ENCODE assay signal across 29 cellular contexts in the genomic region with DNA sequence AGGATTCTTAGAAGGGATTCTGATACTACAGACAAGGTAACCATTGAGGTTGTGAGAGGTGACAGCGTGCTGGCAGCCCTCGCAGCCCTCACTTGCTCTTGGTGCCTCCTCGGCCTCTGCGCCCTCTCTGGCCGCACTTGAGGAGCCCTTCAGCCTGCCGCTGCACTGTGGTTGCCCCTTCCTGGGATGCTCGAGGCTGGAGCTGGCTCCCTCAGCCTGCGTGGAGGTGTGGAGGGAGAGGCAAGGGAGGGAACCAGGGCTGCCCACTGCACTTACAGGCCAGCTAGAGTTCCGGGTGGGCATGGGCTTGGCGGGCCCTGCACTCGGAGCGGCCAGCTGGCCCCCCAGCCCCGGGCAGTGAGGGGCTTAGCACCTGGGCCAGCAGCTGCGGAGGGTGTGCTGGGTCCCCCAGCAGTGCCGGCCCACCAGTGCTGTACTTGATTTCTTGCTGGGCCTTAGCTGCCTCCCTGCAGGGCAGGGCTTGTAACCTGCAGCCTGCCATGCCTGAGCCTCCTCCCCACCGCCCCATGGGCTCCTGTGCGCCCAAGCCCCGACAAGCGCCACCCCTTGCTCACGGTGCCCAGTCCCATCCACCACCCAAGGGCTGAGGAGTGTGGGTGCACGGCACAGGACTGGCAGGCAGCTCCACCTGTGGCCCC. TPM values are rescaled to one million over a fixed set of nuclear protein-coding genes. Genes with fewer than 3 reads are reported as not detected.
"Had no signal": no experiment of that assay in that cellular context is flagged by ENCODE, and none has a peak within 500 bp of the region (broad histone marks: within the 10 kb centered on the region; RNA-seq: fewer than 3 reads in every experiment).

No MANE protein-coding gene starts in this region.

- H3K4me3 ChIP-seq: adrenal gland, body of pancreas, esophagus muscularis mucosa, gastrocnemius medialis, heart left ventricle had no signal

- H3K9me3 ChIP-seq: adrenal gland, body of pancreas, esophagus muscularis mucosa, gastrocnemius medialis, heart left ventricle had no signal

- H3K4me1 ChIP-seq: adrenal gland, body of pancreas, esophagus muscularis mucosa, foreskin keratinocyte, gastrocnemius medialis, heart left ventricle had no signal

- H3K36me3 ChIP-seq: adrenal gland, esophagus muscularis mucosa, gastrocnemius medialis, heart left ventricle had no signal

- ATAC-seq: activated naive CD8-positive, alpha-beta T cell treated with anti-CD3 and anti-CD28 coated beads, Interleukin-2, amount 50 U/mL, for 24 hours; activated T-cell treated with anti-CD3 and anti-CD28 coated beads, Interleukin-2, amount 50 U/mL, for 72 hours; body of pancreas; effector memory CD8-positive, alpha-beta T cell; foreskin keratinocyte; gastrocnemius medialis had no signal

- H3K27ac ChIP-seq: adrenal gland, body of pancreas, esophagus muscularis mucosa, foreskin keratinocyte, gastrocnemius medialis, heart left ventricle had no signal

- DNase-seq: activated CD4-positive, alpha-beta memory T cell treated with anti-CD3 and anti-CD28 coated beads, Interleukin-2, amount 10 ng/mL, durations not matched to agents 7 days and 5 days; activated CD4-positive, alpha-beta T cell treated with anti-CD3 and anti-CD28 coated beads for 1 hour; activated CD4-positive, alpha-beta T cell treated with anti-CD3 and anti-CD28 coated beads for 4 hours; activated CD4-positive, alpha-beta T cell treated with anti-CD3 and anti-CD28 coated beads, Interleukin-2, amount 10 ng/mL, durations not matched to agents 7 days and 5 days; activated CD4-positive, alpha-beta T cell treated with anti-CD3 and anti-CD28 coated beads, Interleukin-2, amount 50 U/mL, for 4 hours; activated CD8-positive, alpha-beta memory T cell treated with anti-CD3 and anti-CD28 coated beads, Interleukin-2, amount 50 U/mL, for 48 hours; activated naive CD4-positive, alpha-beta T cell treated with anti-CD3 and anti-CD28 coated beads for 36 hours; activated naive CD8-positive, alpha-beta T cell treated with anti-CD3 and anti-CD28 coated beads for 36 hours; activated naive CD8-positive, alpha-beta T cell treated with anti-CD3 and anti-CD28 coated beads, Interleukin-2, amount 50 U/mL, for 24 hours; activated T-cell treated with anti-CD3 and anti-CD28 coated beads for 4 hours; activated T-cell treated with anti-CD3 and anti-CD28 coated beads, Interleukin-2, amount 50 U/mL, for 24 hours; activated T-cell treated with anti-CD3 and anti-CD28 coated beads, Interleukin-2, amount 50 U/mL, for 72 hours; adrenal gland; amygdala; aorta; body of pancreas; caudate nucleus; cortex of kidney; dermis blood vessel endothelial cell; effector CD4-positive, alpha-beta T cell; effector memory CD8-positive, alpha-beta T cell; erythroblast; foreskin keratinocyte; gastrocnemius medialis; glutamatergic neuron had no signal

- H3K27me3 ChIP-seq: adrenal gland, body of pancreas, esophagus muscularis mucosa, foreskin keratinocyte, gastrocnemius medialis, heart left ventricle had no signal

RNA-seq across cellular contexts. Expression of gene RIT2, which starts 23.9 kb away (rescaled TPM):
- total RNA-seq: activated CD4-positive, alpha-beta memory T cell treated with anti-CD3 and anti-CD28 coated beads, Interleukin-2, amount 10 ng/mL, durations not matched to agents 7 days and 5 days; activated CD4-positive, alpha-beta T cell treated with anti-CD3 and anti-CD28 coated beads, Interleukin-2, amount 10 ng/mL, durations not matched to agents 7 days and 5 days; activated naive CD4-positive, alpha-beta T cell treated with anti-CD3 and anti-CD28 coated beads for 36 hours; activated naive CD8-positive, alpha-beta T cell treated with anti-CD3 and anti-CD28 coated beads for 36 hours; activated T-cell treated with anti-CD3 and anti-CD28 coated beads, Interleukin-2, amount 50 U/mL, for 72 hours; aorta; body of pancreas; chondrocyte; dermis blood vessel endothelial cell; esophagus muscularis mucosa; foreskin keratinocyte; gastrocnemius medialis; heart left ventricle; T-helper 1 cell treated with Interleukin-12 subunit alpha and Interleukin-12 subunit beta and Interleukin-4 antibody, amounts not matched to agents 30 ng/mL and 1 ng/mL, for 36 hours had no signal
- polyA plus RNA-seq: foreskin keratinocyte, heart left ventricle had no signal
